Comparison of ENCODE assay signal across 15 cellular contexts in the genomic region with DNA sequence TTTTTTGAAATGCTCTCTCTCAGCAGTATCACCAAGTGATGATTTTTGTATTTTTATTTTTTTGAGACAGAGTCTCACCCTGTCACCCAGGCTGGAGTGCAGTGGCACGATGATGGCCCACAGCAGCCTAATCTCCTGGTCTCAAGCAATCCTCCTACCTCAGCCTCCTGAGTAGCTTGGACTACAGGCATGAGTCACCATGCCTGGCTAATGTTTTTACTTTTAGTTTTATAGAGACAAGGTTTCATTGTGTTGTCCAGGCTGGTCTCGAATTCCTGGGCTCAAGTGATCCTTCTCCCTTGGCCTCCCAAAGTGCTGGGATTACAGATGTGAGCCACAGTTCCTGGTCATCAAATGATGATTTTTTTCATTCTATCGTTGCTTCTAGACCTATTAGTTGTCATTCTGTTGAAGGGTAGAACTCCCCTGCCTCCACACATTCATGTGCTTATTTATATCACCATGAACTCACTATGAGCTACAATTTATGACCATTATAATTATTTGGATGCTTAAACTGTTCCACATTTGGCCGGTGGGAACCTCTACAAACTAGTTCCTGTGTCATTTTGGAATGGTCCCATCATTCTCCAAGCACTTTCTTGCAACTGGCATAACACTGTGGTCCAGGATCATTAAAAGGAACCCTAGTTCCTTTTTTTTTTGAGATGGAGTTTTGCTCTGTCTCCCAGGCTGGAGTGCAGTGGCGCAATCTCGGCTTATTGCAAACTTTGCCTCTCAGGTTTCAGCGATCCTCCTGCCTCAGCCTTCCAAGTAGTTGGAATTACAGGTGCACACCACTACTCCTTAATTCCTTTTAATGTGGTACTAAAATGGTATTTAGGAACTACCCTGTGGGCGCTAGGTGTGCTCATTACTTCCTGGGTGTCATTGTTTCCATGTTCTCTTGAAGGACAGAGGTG.
"Had no signal": no experiment of that assay in that cellular context is flagged by ENCODE, and none has a peak within 500 bp of the region (broad histone marks: within the 10 kb centered on the region; RNA-seq: fewer than 3 reads in every experiment).

No MANE protein-coding gene starts in this region.

- DNase-seq: activated CD4-positive, alpha-beta memory T cell treated with anti-CD3 and anti-CD28 coated beads for 36 hours; activated CD4-positive, alpha-beta T cell treated with anti-CD3 and anti-CD28 coated beads for 1 hour; activated T-cell treated with anti-CD3 and anti-CD28 coated beads, Interleukin-2, amount 50 U/mL, for 72 hours; dorsolateral prefrontal cortex; left colon; naive thymus-derived CD4-positive, alpha-beta T cell; spleen; stimulated activated CD4-positive, alpha-beta T cell treated with anti-CD3 and anti-CD28 coated beads, Interleukin-1b, Interleukin-23, amount 100 ng/mL, for 48 hours had no signal

- ATAC-seq: activated T-cell treated with anti-CD3 and anti-CD28 coated beads, Interleukin-2, amount 50 U/mL, for 72 hours; esophagus mucosa; left colon; naive thymus-derived CD4-positive, alpha-beta T cell; sciatic nerve; stimulated activated memory B cell treated with anti-CD40 and anti-IgM and Interleukin-4, amounts not matched to agents 10 μg/mL and 1 μg/mL and 100 μg/mL, for 72 hours had no signal

- H3K4me1 ChIP-seq: ascending aorta, spleen, tibial nerve had no signal

- H3K4me3 ChIP-seq: ascending aorta, dorsolateral prefrontal cortex, lung, spleen, tibial nerve had no signal

- H3K27me3 ChIP-seq: ascending aorta, dorsolateral prefrontal cortex, neutrophil, spleen, tibial nerve had no signal

- H3K9me3 ChIP-seq: ascending aorta, neutrophil, tibial nerve had no signal

- H3K27ac ChIP-seq: ascending aorta, dorsolateral prefrontal cortex, neutrophil, spleen, tibial nerve had no signal
